ENCODE assay signal across 8 cellular contexts in the genomic region with DNA sequence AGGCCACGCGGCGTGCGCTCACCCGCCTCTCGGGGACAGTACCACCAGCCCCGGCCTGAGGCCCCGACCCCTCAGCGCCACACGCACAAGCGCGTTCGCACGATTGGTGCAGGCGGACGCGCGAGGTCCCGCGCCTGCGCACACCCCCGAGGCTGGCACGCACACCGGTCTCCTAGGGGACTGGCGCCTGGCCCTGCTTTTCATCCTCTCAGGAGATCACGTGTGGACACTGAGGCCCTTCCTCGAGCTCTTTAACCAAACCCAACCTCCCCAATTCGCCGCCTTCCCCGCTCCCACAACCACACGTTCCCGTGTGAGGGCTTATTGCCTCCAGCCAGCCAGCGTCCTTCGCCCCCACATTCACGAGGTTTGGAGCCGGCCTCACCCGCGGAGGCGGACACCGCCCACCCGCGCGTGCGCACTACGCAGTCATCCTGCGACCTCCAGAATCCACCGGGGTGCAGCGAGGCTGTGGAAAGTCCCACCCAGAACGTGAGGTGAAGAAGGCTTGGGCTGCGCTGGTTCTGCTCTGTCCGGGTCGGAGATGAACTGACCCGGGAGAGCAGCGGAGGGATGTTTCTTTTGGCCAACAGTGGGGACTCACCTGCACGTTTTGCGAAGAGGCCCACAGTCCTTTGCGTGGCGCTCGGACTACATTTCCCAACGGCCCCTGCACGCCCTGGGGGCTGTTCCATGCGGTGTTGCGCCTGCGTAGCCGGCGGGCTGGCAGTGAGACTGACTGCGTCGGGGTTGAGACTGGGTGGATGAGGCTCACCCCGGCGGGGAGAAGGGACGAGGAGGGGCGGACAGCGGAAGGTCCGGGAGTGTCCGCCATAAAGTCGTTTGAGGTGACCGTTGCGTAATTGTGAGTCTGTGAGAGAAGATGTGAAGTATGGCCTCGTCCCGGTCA. TPM values are rescaled to one million over a fixed set of nuclear protein-coding genes. Genes with fewer than 3 reads are reported as not detected.
A peak's percentile ranks its signal among the peaks of the same experiment; 100 is the strongest.
DNase-seq lines count a peak whose midpoint lies in the region; ATAC-seq and TF ChIP-seq lines count a peak whose summit lies in the region.

No MANE protein-coding gene starts in this region.

- TF ChIP-seq CTCF in fibroblast of pulmonary artery (IDR thresholded peaks at IDR 0.05; ENCODE audit: low read length, missing control alignments), result no peak

- H3K27me3 ChIP-seq in naive thymus-derived CD4-positive, alpha-beta T cell (ENCODE audit: control insufficient read depth in 2 of 2, insufficient read depth in 2 of 2, low read length in 2 of 2), result no peaks in the 10 kb centered on the region

- H3K27ac ChIP-seq in naive thymus-derived CD4-positive, alpha-beta T cell (ENCODE audit: low read depth, low read length), result peak overlapping the region; percentile 82

- H3K4me1 ChIP-seq in naive thymus-derived CD4-positive, alpha-beta T cell (ENCODE audit: control insufficient read depth in 2 of 2, insufficient read depth in 2 of 2, low read length in 2 of 2), result no peaks in the 10 kb centered on the region

- peak; percentile 85 to 86 for ATAC-seq in activated T-cell treated with anti-CD3 and anti-CD28 coated beads, Interleukin-2, amount 50 U/mL, for 72 hours (replicated peaks in 1 of 2)
- peak; percentile 76 for ATAC-seq in naive thymus-derived CD4-positive, alpha-beta T cell
- peak; percentile 81 to 84 for ATAC-seq in stimulated activated naive B cell treated with anti-CD40 and anti-IgM and Interleukin-4, amounts not matched to agents 10 μg/mL and 1 μg/mL and 100 μg/mL, for 72 hours (replicated peaks)
- no peak for ATAC-seq in GM18502 (IDR thresholded peaks at IDR 0.05; ENCODE audit: poor library complexity, unreplicated experiment)

- POLR2A ChIA-PET in naive thymus-derived CD4-positive, alpha-beta T cell (lab: Charles Lee), result no interaction called here

- intact Hi-C loops in naive thymus-derived CD4-positive, alpha-beta T cell (cut with micrococcal nuclease), result no loop called here

- peaks cover 37 to 42% of the 10 kb centered on the region in 2 donors for H3K36me3 Mint-ChIP-seq in activated T-cell treated with anti-CD3 and anti-CD28 coated beads, Interleukin-2, amount 50 U/mL, for 72 hours (ENCODE audit: insufficient read depth in 2 of 2)
- peaks cover 8 to 62% (median 31%) of the 10 kb centered on the region in 5 donors for H3K36me3 Mint-ChIP-seq in naive thymus-derived CD4-positive, alpha-beta T cell
- H3K36me3 Mint-ChIP-seq in stimulated activated naive B cell treated with anti-CD40 and anti-IgM and Interleukin-4, amounts not matched to agents 10 μg/mL and 1 μg/mL and 100 μg/mL, for 72 hours, result peaks cover 40 to 57% of the 10 kb centered on the region in 2 donors

- peak overlapping the region; percentile 90 for H3K4me3 ChIP-seq in fibroblast of pulmonary artery (replicated peaks; ENCODE audit: low read depth, low read length)
- peak overlapping the region; percentile 37 for H3K4me3 ChIP-seq in naive thymus-derived CD4-positive, alpha-beta T cell (ENCODE audit: low read length)

- H3K4me3 Mint-ChIP-seq in activated T-cell treated with anti-CD3 and anti-CD28 coated beads, Interleukin-2, amount 50 U/mL, for 72 hours, result peak overlapping the region; percentile 90 to 97
- peak overlapping the region; percentile 76 to 97 (median 92) for H3K4me3 Mint-ChIP-seq in naive thymus-derived CD4-positive, alpha-beta T cell
- H3K4me3 Mint-ChIP-seq in stimulated activated naive B cell treated with anti-CD40 and anti-IgM and Interleukin-4, amounts not matched to agents 10 μg/mL and 1 μg/mL and 100 μg/mL, for 72 hours, result peak overlapping the region; percentile 88 to 96

- CTCF ChIA-PET in naive thymus-derived CD4-positive, alpha-beta T cell (lab: Charles Lee), result no interaction called here

- H3K9me3 Mint-ChIP-seq in activated T-cell treated with anti-CD3 and anti-CD28 coated beads, Interleukin-2, amount 50 U/mL, for 72 hours, result peaks cover 20 to 34% of the 10 kb centered on the region in 2 donors
- peaks cover 24 to 94% (median 68%) of the 10 kb centered on the region in 11 donors for H3K9me3 Mint-ChIP-seq in naive thymus-derived CD4-positive, alpha-beta T cell
- peaks cover 8 to 19% of the 10 kb centered on the region in 2 donors for H3K9me3 Mint-ChIP-seq in stimulated activated naive B cell treated with anti-CD40 and anti-IgM and Interleukin-4, amounts not matched to agents 10 μg/mL and 1 μg/mL and 100 μg/mL, for 72 hours

- peaks cover 0 to 69% (median 0%) of the 10 kb centered on the region in 3 experiments for H3K9me3 ChIP-seq in naive thymus-derived CD4-positive, alpha-beta T cell (ENCODE audit: control insufficient read depth in 2 of 3, low read length in 3 of 3)

- H3K4me1 Mint-ChIP-seq in activated T-cell treated with anti-CD3 and anti-CD28 coated beads, Interleukin-2, amount 50 U/mL, for 72 hours (ENCODE audit: low read depth), result peaks cover 19% of the 10 kb centered on the region
- H3K4me1 Mint-ChIP-seq in naive thymus-derived CD4-positive, alpha-beta T cell, result peaks cover 0 to 30% (median 11%) of the 10 kb centered on the region in 7 donors
- H3K4me1 Mint-ChIP-seq in stimulated activated naive B cell treated with anti-CD40 and anti-IgM and Interleukin-4, amounts not matched to agents 10 μg/mL and 1 μg/mL and 100 μg/mL, for 72 hours, result peaks cover 24 to 29% of the 10 kb centered on the region in 2 donors

- H3K27ac Mint-ChIP-seq in activated T-cell treated with anti-CD3 and anti-CD28 coated beads, Interleukin-2, amount 50 U/mL, for 72 hours, result peak overlapping the region; percentile 80
- peak overlapping the region in 8 of 9 donors; percentile 43 to 97 (median 89) for H3K27ac Mint-ChIP-seq in naive thymus-derived CD4-positive, alpha-beta T cell
- H3K27ac Mint-ChIP-seq in stimulated activated naive B cell treated with anti-CD40 and anti-IgM and Interleukin-4, amounts not matched to agents 10 μg/mL and 1 μg/mL and 100 μg/mL, for 72 hours, result peak overlapping the region; percentile 99

- H3K36me3 ChIP-seq in naive thymus-derived CD4-positive, alpha-beta T cell (ENCODE audit: control insufficient read depth in 2 of 3, insufficient read depth in 3 of 3, low read length in 3 of 3), result no peaks in the 10 kb centered on the region

- H3K27me3 Mint-ChIP-seq in activated T-cell treated with anti-CD3 and anti-CD28 coated beads, Interleukin-2, amount 50 U/mL, for 72 hours (ENCODE audit: low read depth), result peaks cover 12% of the 10 kb centered on the region
- peaks cover 9 to 42% (median 27%) of the 10 kb centered on the region in 5 donors for H3K27me3 Mint-ChIP-seq in naive thymus-derived CD4-positive, alpha-beta T cell
- H3K27me3 Mint-ChIP-seq in stimulated activated naive B cell treated with anti-CD40 and anti-IgM and Interleukin-4, amounts not matched to agents 10 μg/mL and 1 μg/mL and 100 μg/mL, for 72 hours, result peaks cover 0 to 12% of the 10 kb centered on the region in 2 donors

- DNase-seq in DMS114 treated with DMSO at 0.1 percent for 48 hours (lab: John Stamatoyannopoulos, UW; ENCODE audit: unreplicated experiment), result peak; percentile 91
- peak; percentile 91 to 96 for DNase-seq in NCI-H526 (lab: John Stamatoyannopoulos, UW)
- peak; percentile 66 to 76 for DNase-seq in activated T-cell treated with anti-CD3 and anti-CD28 coated beads, Interleukin-2, amount 50 U/mL, for 72 hours
- DNase-seq in fibroblast of pulmonary artery (ENCODE audit: low read depth), result peak; percentile 94
- DNase-seq in naive thymus-derived CD4-positive, alpha-beta T cell, result peak; percentile 26 to 82 (median 61)
- peak; percentile 93 for DNase-seq in stimulated activated naive B cell treated with anti-CD40 and anti-IgM and Interleukin-4, amounts not matched to agents 10 μg/mL and 1 μg/mL and 100 μg/mL, for 72 hours
- no peak for DNase-seq in NCI-H1048 (lab: John Stamatoyannopoulos, UW)

RNA-seq across cellular contexts. Expression of gene ZNF667, which starts 0.5 kb away (rescaled TPM):
- 1 to 10 TPM; 1.5 to 4.6 TPM for total RNA-seq in activated T-cell treated with anti-CD3 and anti-CD28 coated beads, Interleukin-2, amount 50 U/mL, for 72 hours
- total RNA-seq in naive thymus-derived CD4-positive, alpha-beta T cell, result 1 to 10 TPM in 4 of 5 experiments, not detected in 1; 1.1 to 8.1 (median 2.2) TPM
- 1 to 10 TPM; 2.3 to 3.1 TPM for polyA plus RNA-seq in naive thymus-derived CD4-positive, alpha-beta T cell

RNA-seq across cellular contexts. Expression of gene ZNF471, which starts 30.0 kb away (rescaled TPM):
- 1 to 10 TPM in 1 of 2 donors, under 1 TPM in 1; 0.76 to 1.4 TPM for total RNA-seq in activated T-cell treated with anti-CD3 and anti-CD28 coated beads, Interleukin-2, amount 50 U/mL, for 72 hours
- total RNA-seq in naive thymus-derived CD4-positive, alpha-beta T cell, result 1 to 10 TPM in 3 of 5 experiments, under 1 TPM in 2; 0.22 to 2.3 (median 1.6) TPM
- polyA plus RNA-seq in naive thymus-derived CD4-positive, alpha-beta T cell, result 1 to 10 TPM; 1.1 to 1.6 TPM
